20 cellular contexts compared by ENCODE assay signal in genomic region chr6:28558629-28559028, GRCh38. TPM values are rescaled to one million over a fixed set of nuclear protein-coding genes. Genes with fewer than 3 reads are reported as not detected.
DNase-seq lines count a peak whose midpoint lies in the region; ATAC-seq and TF ChIP-seq lines count a peak whose summit lies in the region.
"Had no signal": no experiment of that assay in that cellular context is flagged by ENCODE, and none has a peak within 500 bp of the region (broad histone marks: within the 10 kb centered on the region; RNA-seq: fewer than 3 reads in every experiment).

No MANE protein-coding gene starts in this region.

- no peak overlapping the region for H4K5ac ChIP-seq in H9 (ENCODE audit: insufficient read length, low read depth, low read length)

- no peak overlapping the region for H2BK15ac ChIP-seq in H9 (ENCODE audit: low read depth, low read length)

- H3K79me2 ChIP-seq in H9 (ENCODE audit: insufficient read depth, low read length), result no peaks in the 10 kb centered on the region

- H4K20me1 ChIP-seq in H9 (ENCODE audit: control insufficient read depth, insufficient read depth, insufficient read length), result no peaks in the 10 kb centered on the region
- H4K20me1 ChIP-seq: BLaER1 treated with 17β-estradiol and CSF1 and Interleukin-3, amounts not matched to agents 10 nM and 100 nM had no signal

- no peak overlapping the region for H3K23ac ChIP-seq in H9 (ENCODE audit: insufficient read length, low read depth, low read length)

- H3K27me3 ChIP-seq in H9 (ENCODE audit: insufficient read depth, low read length), result no peaks in the 10 kb centered on the region
- H3K27me3 ChIP-seq: BLaER1 treated with 17β-estradiol and CSF1 and Interleukin-3, amounts not matched to agents 10 nM and 100 nM had no signal

- H3K14ac ChIP-seq in H9 (ENCODE audit: insufficient read depth, low read length), result no peak overlapping the region

- H4K8ac ChIP-seq in H9 (replicated peaks; ENCODE audit: insufficient read length, low read depth, low read length), result no peak overlapping the region

- H3K27ac ChIP-seq in H9 (ENCODE audit: insufficient read length, low read depth, low read length), result no peak overlapping the region
- H3K27ac ChIP-seq: BLaER1 treated with 17β-estradiol and CSF1 and Interleukin-3, amounts not matched to agents 10 nM and 100 nM; GM23248 had no signal

- H3K79me1 ChIP-seq in H9 (ENCODE audit: insufficient read depth, low read depth, low read length, poor library complexity, severe bottlenecking), result no peaks in the 10 kb centered on the region

- H3K4me1 ChIP-seq in H9 (ENCODE audit: insufficient read depth, low read length), result no peaks in the 10 kb centered on the region
- H3K4me1 ChIP-seq: BLaER1 treated with 17β-estradiol and CSF1 and Interleukin-3, amounts not matched to agents 10 nM and 100 nM had no signal

- no peaks in the 10 kb centered on the region for H3K23me2 ChIP-seq in H9 (ENCODE audit: insufficient read length, low read depth, low read length, poor library complexity, severe bottlenecking)

- TF ChIP-seq CTCF in H9 (conservative IDR thresholded peaks at IDR 0.05) (no peak), WTC11 (IDR thresholded peaks at IDR 0.05) (no peak)

- H2BK5ac ChIP-seq in H9 (ENCODE audit: insufficient read length, low read length), result no peak overlapping the region

- H3K4me1 Mint-ChIP-seq in H9 (peaks cover 7 to 12% of the 10 kb centered on the region in 2 experiments), WTC11 (peaks cover 11% of the 10 kb centered on the region)

- H2BK20ac ChIP-seq in H9 (ENCODE audit: low read depth, low read length, poor library complexity, severe bottlenecking), result no peak overlapping the region

- POLR2A ChIA-PET in WTC11 (lab: Charles Lee), result no interaction called here

- no CpG with 5 or more reads among the region's 3 CpGs for WGBS in H9 (ENCODE audit: extremely low coverage, insufficient read length, low lambda C conversion rate)

- no peak overlapping the region for H2AK5ac ChIP-seq in H9 (ENCODE audit: insufficient read length, low read length)

- H3K9me3 Mint-ChIP-seq in H9, result no peaks in the 10 kb centered on the region
- H3K9me3 Mint-ChIP-seq in WTC11, result no peaks in the 10 kb centered on the region
- H3K9me3 Mint-ChIP-seq: CD8-positive, alpha-beta T cell had no signal

- no peak overlapping the region; a peak in 1 of 5 replicates for H3K4me3 Mint-ChIP-seq in H9
- peak overlapping the region; percentile 16; the same call in 1 of the 2 replicates for H3K4me3 Mint-ChIP-seq in WTC11
- H3K4me3 Mint-ChIP-seq: CD8-positive, alpha-beta T cell had no signal

- H3K27me3 Mint-ChIP-seq in H9 (ENCODE audit: low read depth) (peaks cover 26% of the 10 kb centered on the region), WTC11 (ENCODE audit: low read depth) (peaks cover 54% of the 10 kb centered on the region)

- H3T11ph ChIP-seq in H9 (ENCODE audit: low read length), result no peak overlapping the region

- H2AFZ ChIP-seq in H9 (ENCODE audit: low read length), result peak overlapping the region; percentile 6
- H2AFZ ChIP-seq: GM23248 had no signal

- CTCF ChIA-PET in WTC11 (lab: Charles Lee), result interaction anchor here (1.4 kb wide), 1 partner anchor 9 kb away, joined by 3 read pairs; no protein-coding TSS in a partner anchor

- in situ Hi-C loops in KBM-7 (cut with MboI; ENCODE audit: low pct_unique_long_range_greater_than_20kb, low sequenced_read_pairs), result no loop called here

- H3K36me3 Mint-ChIP-seq in H9 (ENCODE audit: insufficient read depth in 1 of 3, low read depth in 3 of 3) (no peaks in the 10 kb centered on the region), WTC11 (no peaks in the 10 kb centered on the region)
- H3K36me3 Mint-ChIP-seq: CD8-positive, alpha-beta T cell had no signal

- no peak overlapping the region for H3K27ac Mint-ChIP-seq in H9
- no peak overlapping the region for H3K27ac Mint-ChIP-seq in WTC11
- H3K27ac Mint-ChIP-seq: CD8-positive, alpha-beta T cell had no signal

- no peak overlapping the region for H3K56ac ChIP-seq in H9 (ENCODE audit: insufficient read length, low read depth, low read length)

- no peak overlapping the region for H4K91ac ChIP-seq in H9 (ENCODE audit: insufficient read length, low read depth, low read length)

- H3K9ac ChIP-seq in H9 (ENCODE audit: extremely low read depth, insufficient read length, low read length), result no peak overlapping the region
- H3K9ac ChIP-seq: BLaER1 treated with 17β-estradiol and CSF1 and Interleukin-3, amounts not matched to agents 10 nM and 100 nM; GM23248; SK-N-SH had no signal

- no peak overlapping the region for H2BK120ac ChIP-seq in H9 (ENCODE audit: low read depth, low read length, poor library complexity, severe bottlenecking)

- no peaks in the 10 kb centered on the region for H3K9me3 ChIP-seq in H9 (ENCODE audit: control insufficient read depth, low read depth, low read length)
- H3K9me3 ChIP-seq: BLaER1 treated with 17β-estradiol and CSF1 and Interleukin-3, amounts not matched to agents 10 nM and 100 nM; SK-N-SH had no signal

- H3K4me2 ChIP-seq in H9 (ENCODE audit: insufficient read depth, insufficient read length, low read length), result no peak overlapping the region
- H3K4me2 ChIP-seq: BLaER1 treated with 17β-estradiol and CSF1 and Interleukin-3, amounts not matched to agents 10 nM and 100 nM; SK-N-SH had no signal

- no peak overlapping the region for H3K4ac ChIP-seq in H9 (ENCODE audit: low read depth, low read length)

- no peak overlapping the region for H2BK12ac ChIP-seq in H9 (ENCODE audit: insufficient read length, low read depth, low read length)

- DNase-seq in DMS153 (lab: John Stamatoyannopoulos, UW) (peak; percentile 91), H9 (no peak), NCI-H345 treated with DMSO at 0.1 percent for 48 hours (lab: John Stamatoyannopoulos, UW; ENCODE audit: unreplicated experiment) (peak; percentile 26), WTC11 (ENCODE audit: low spot score) (no peak), D341Med (ENCODE audit: low spot score) (no peak), KBM-7 (no peak), NCI-H226 (no peak)
- DNase-seq in stimulated activated CD4-positive, alpha-beta T cell treated with anti-CD3 and anti-CD28 coated beads, Interleukin-2, amount 100 ng/mL, for 24 hours, result no peak
- DNase-seq: CD8-positive, alpha-beta T cell; GM23248; NCI-H1436; NCI-H2029; NCI-H2227 treated with DMSO at 0.1 percent for 48 hours; OCI-M1; Right ventricle myocardium superior; SK-N-SH; T-helper 1 cell; T1000 had no signal

- H3K18ac ChIP-seq in H9 (ENCODE audit: insufficient read length, low read depth, low read length), result no peak overlapping the region

- no peak for ATAC-seq in WTC11
- ATAC-seq: CD8-positive, alpha-beta T cell; HCT116 had no signal

TF ChIP-seq in WTC11, 78 proteins besides CTCF, POLR2A, EP300 and RAD21:
- TF ChIP-seq, protein P1, sequence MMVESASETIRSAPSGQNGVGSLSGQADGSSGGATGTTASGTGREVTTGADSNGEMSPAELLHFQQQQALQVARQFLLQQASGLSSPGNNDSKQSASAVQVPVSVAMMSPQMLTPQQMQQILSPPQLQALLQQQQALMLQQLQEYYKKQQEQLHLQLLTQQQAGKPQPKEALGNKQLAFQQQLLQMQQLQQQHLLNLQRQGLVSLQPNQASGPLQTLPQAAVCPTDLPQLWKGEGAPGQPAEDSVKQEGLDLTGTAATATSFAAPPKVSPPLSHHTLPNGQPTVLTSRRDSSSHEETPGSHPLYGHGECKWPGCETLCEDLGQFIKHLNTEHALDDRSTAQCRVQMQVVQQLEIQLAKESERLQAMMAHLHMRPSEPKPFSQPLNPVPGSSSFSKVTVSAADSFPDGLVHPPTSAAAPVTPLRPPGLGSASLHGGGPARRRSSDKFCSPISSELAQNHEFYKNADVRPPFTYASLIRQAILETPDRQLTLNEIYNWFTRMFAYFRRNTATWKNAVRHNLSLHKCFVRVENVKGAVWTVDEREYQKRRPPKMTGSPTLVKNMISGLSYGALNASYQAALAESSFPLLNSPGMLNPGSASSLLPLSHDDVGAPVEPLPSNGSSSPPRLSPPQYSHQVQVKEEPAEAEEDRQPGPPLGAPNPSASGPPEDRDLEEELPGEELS (CRISPR knock-in tag; IDR thresholded peaks at IDR 0.05), result no peak
- TF ChIP-seq RORB (CRISPR knock-in tag; IDR thresholded peaks at IDR 0.05) (no peak), RELA (CRISPR knock-in tag; IDR thresholded peaks at IDR 0.05; ENCODE audit: borderline replicate concordance) (no peak)

RNA-seq across cellular contexts. Expression of gene GPX5, which starts 32.9 kb away (rescaled TPM):
- total RNA-seq in H9 (2021) (not detected in 2 replicates), WTC11 (2021) (not detected in 3 replicates)
- total RNA-seq: CD8-positive, alpha-beta T cell; GM23248; Right ventricle myocardium superior had no signal

RNA-seq across cellular contexts. Expression of gene GPX6, which starts 43.0 kb away (rescaled TPM):
- not detected in 2 replicates for total RNA-seq in H9 (2021)
- not detected in 3 replicates for total RNA-seq in WTC11 (2021)
- total RNA-seq: CD8-positive, alpha-beta T cell; GM23248; Right ventricle myocardium superior had no signal

Comparison
In these comparisons a context has a peak if more than half of its experiments do, and no peak if none do; other contexts are left out.
1. DNase-seq: peak in DMS153 (single experiment) and NCI-H345 treated with DMSO at 0.1 percent for 48 hours (single experiment); none in H9 (single experiment), WTC11 (single experiment), D341Med (single experiment), KBM-7 (single experiment), stimulated activated CD4-positive, alpha-beta T cell treated with anti-CD3 and anti-CD28 coated beads, Interleukin-2, amount 100 ng/mL, for 24 hours (0 of 2) and NCI-H226 (single experiment).